In the genomic region with DNA sequence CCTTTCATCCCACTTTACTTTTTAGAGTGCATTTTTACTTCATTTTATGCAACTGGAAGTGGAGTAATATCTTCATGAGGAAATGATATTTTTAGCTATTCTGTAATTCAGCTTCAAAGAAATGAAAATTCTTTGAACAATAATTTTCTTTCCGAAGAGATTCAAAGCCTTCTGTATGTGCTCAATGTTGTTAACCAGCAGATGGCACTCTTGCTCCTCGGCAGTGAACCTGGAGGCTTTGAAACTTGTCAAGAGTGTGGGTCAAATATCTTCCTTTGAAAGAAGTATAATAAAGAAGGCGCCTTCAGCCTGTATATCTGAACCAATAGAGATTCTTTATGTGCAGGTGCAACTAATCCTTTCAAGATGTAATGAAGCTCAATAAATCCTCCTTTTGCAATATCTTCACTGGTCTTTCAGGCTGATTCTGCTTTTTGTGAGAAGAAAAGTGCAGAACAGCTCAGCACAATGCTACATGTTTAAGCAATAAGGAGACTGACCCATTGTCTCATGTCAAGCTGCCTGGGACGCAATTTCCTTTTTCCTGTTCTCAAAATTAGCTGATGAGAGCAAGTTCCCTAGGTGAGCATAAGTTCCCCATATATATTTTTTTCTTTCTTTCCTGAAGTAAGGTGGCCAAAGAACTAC, we compare ENCODE assay signal across 8 cellular contexts.
DNase-seq lines count a peak whose midpoint lies in the region; TF ChIP-seq lines count a peak whose summit lies in the region.

No MANE protein-coding gene starts in this region.

- H3K9me3 Mint-ChIP-seq in HFFc6, result no peaks in the 10 kb centered on the region

- H3K4me1 Mint-ChIP-seq in HFFc6 (ENCODE audit: low read depth), result 0 out of 2 replicates have a peak, but pooled peaks cover 5% of the 10 kb centered on the region

- peaks cover 2% of the 10 kb centered on the region for H3K27me3 Mint-ChIP-seq in HFFc6 (ENCODE audit: insufficient read depth)

- H3K27ac Mint-ChIP-seq in HFFc6, result no peak overlapping the region

- in situ Hi-C loops in SK-MEL-5 (cut with HindIII; ENCODE audit: low pct_unique_long_range_greater_than_20kb, low sequenced_read_pairs), result no loop called here

- DNase-seq in activated gamma-delta T cell treated with Interleukin-2 at 50 U/mL for 16 hours, result peak; percentile 19
- DNase-seq in activated gamma-delta T cell (lab: John Stamatoyannopoulos, UW), result no peak
- peak; percentile 68 for DNase-seq in HFFc6
- peak; percentile 53 for DNase-seq in MV-4-11 (lab: John Stamatoyannopoulos, UW)
- DNase-seq in SK-MEL-5 (ENCODE audit: low read depth, low spot score), result peak; percentile 95
- DNase-seq in astrocyte of the hippocampus (ENCODE audit: low read depth, low spot score), result peak; percentile 82
- peak; percentile 7 for DNase-seq in iPS DF 19.7 (ENCODE audit: low read depth, low spot score)
- DNase-seq in smooth muscle cell of the brain vasculature (ENCODE audit: low read depth, low spot score), result peak; percentile 66

- H3K36me3 Mint-ChIP-seq in HFFc6 (ENCODE audit: low read depth), result no peaks in the 10 kb centered on the region

- H3K4me3 Mint-ChIP-seq in HFFc6, result no peak overlapping the region

- peak; percentile 94 for TF ChIP-seq CTCF in HFFc6 (IDR thresholded peaks at IDR 0.05)
